1 cellular context compared by ENCODE assay signal in genomic region chr11:120236169-120237107, GRCh38.
TF ChIP-seq lines count a peak whose summit lies in the region.

No MANE protein-coding gene starts in this region.

TF ChIP-seq in H1, 55 proteins besides CTCF, POLR2A, EP300 and RAD21:
- no peak for TF ChIP-seq ATF3 (IDR thresholded peaks at IDR 0.05; ENCODE audit: insufficient read depth, low read depth, low read length)
- no peak for TF ChIP-seq E2F6 (IDR thresholded peaks at IDR 0.05)
- TF ChIP-seq TCF12 (IDR thresholded peaks at IDR 0.05; ENCODE audit: low read depth, low read length) = 0 out of 2 replicates have a peak, but pooled peaks have one; percentile 26
- no peak for TF ChIP-seq CREB1 (IDR thresholded peaks at IDR 0.05)
- no peak for TF ChIP-seq PHF8 (conservative IDR thresholded peaks at IDR 0.05; ENCODE audit: low read depth, low read length)
- TF ChIP-seq SIX5 (IDR thresholded peaks at IDR 0.05; ENCODE audit: low read depth, low read length) = no peak
- peak; percentile 93; the same call in 1 of the 2 replicates for TF ChIP-seq GTF2F1 (IDR thresholded peaks at IDR 0.05; ENCODE audit: borderline replicate concordance, low read depth, low read length)
- TF ChIP-seq SP1 (IDR thresholded peaks at IDR 0.05; ENCODE audit: low read depth, low read length) = peak; percentile 63; the same call in 1 of the 2 replicates
- no peak for TF ChIP-seq CHD2 (IDR thresholded peaks at IDR 0.05; ENCODE audit: low read length)
- peak; percentile 100 for TF ChIP-seq TAF7 (optimal IDR thresholded peaks at IDR 0.05; ENCODE audit: borderline replicate concordance, low read depth, low read length)
- peak; percentile 98 for TF ChIP-seq POLR2AphosphoS5 (IDR thresholded peaks at IDR 0.05; ENCODE audit: low read depth, low read length)
- no peak for TF ChIP-seq JUND (IDR thresholded peaks at IDR 0.05; ENCODE audit: low read length)
- TF ChIP-seq TBP (IDR thresholded peaks at IDR 0.05; ENCODE audit: low read depth, low read length) = peak; percentile 94
